In genomic region chr6:30163918-30164654, GRCh38 we compare ENCODE assay signal across 21 cellular contexts. TPM values are rescaled to one million over a fixed set of nuclear protein-coding genes. Genes with fewer than 3 reads are reported as not detected.
DNase-seq lines count a peak whose midpoint lies in the region; ATAC-seq and TF ChIP-seq lines count a peak whose summit lies in the region.
"Had no signal": no experiment of that assay in that cellular context is flagged by ENCODE, and none has a peak within 500 bp of the region (broad histone marks: within the 10 kb centered on the region; RNA-seq: fewer than 3 reads in every experiment).

No MANE protein-coding gene starts in this region.

- H3K4me1 ChIP-seq in HEK293 (ENCODE audit: control insufficient read depth, insufficient read depth, low read length) (no peaks in the 10 kb centered on the region), mucosa of descending colon (ENCODE audit: low read depth) (peaks cover 5% of the 10 kb centered on the region)
- H3K4me1 ChIP-seq: left lung, psoas muscle, thyroid gland had no signal

- no peak overlapping the region for H3K27ac ChIP-seq in HEK293 (ENCODE audit: extremely low read depth, low read depth, low read length)
- H3K27ac ChIP-seq: coronary artery, left lung, neutrophil, psoas muscle, skin epidermis, thyroid gland, VCaP had no signal

- H3K9me3 ChIP-seq in HEK293 (ENCODE audit: control insufficient read depth, insufficient read depth, low read depth, low read length) (no peaks in the 10 kb centered on the region), mucosa of descending colon (no peaks in the 10 kb centered on the region)
- H3K9me3 ChIP-seq: left lung, neutrophil, psoas muscle, thyroid gland had no signal

- POLR2A ChIA-PET in HEK293 (lab: Yijun Ruan, JAX): interaction anchor here (0.8 kb wide), 1 partner anchor 62 kb away, joined by 5 read pairs; no protein-coding TSS in a partner anchor

- peaks cover 3% of the 10 kb centered on the region for H3K27me3 Mint-ChIP-seq in activated T-helper 2 cell treated with anti-CD3 and anti-CD28 coated beads, Interferon-gamma antibody, Interleukin-2, Interleukin-4, amounts not matched to agents 10 μg/mL and 5 μg/mL and 100 μg/mL, durations not matched to agents 14 hours and 24 hours and 36 hours (ENCODE audit: low read depth)

- no peak overlapping the region for H3K27ac Mint-ChIP-seq in activated T-helper 2 cell treated with anti-CD3 and anti-CD28 coated beads, Interferon-gamma antibody, Interleukin-2, Interleukin-4, amounts not matched to agents 10 μg/mL and 5 μg/mL and 100 μg/mL, durations not matched to agents 14 hours and 24 hours and 36 hours
- H3K27ac Mint-ChIP-seq: brain; CD4-positive, alpha-beta memory T cell had no signal

- CTCF ChIA-PET in HEK293 (lab: Yijun Ruan, JAX): interaction anchor here (0.6 to 5.8 kb wide), 4 partner anchors 32 to 174 kb away, joined by 3 to 49 read pairs (median 3); no protein-coding TSS in a partner anchor

- no peak overlapping the region for H3K4me3 Mint-ChIP-seq in activated T-helper 2 cell treated with anti-CD3 and anti-CD28 coated beads, Interferon-gamma antibody, Interleukin-2, Interleukin-4, amounts not matched to agents 10 μg/mL and 5 μg/mL and 100 μg/mL, durations not matched to agents 14 hours and 24 hours and 36 hours (ENCODE audit: low read depth)

- ATAC-seq in mucosa of descending colon (peak; percentile 22), GM18858 (IDR thresholded peaks at IDR 0.05; ENCODE audit: unreplicated experiment) (no peak), HG03196 (IDR thresholded peaks at IDR 0.05; ENCODE audit: unreplicated experiment) (no peak)
- ATAC-seq: left lung, psoas muscle had no signal

- peaks cover 23% of the 10 kb centered on the region for H3K4me1 Mint-ChIP-seq in activated T-helper 2 cell treated with anti-CD3 and anti-CD28 coated beads, Interferon-gamma antibody, Interleukin-2, Interleukin-4, amounts not matched to agents 10 μg/mL and 5 μg/mL and 100 μg/mL, durations not matched to agents 14 hours and 24 hours and 36 hours (ENCODE audit: low read depth)
- H3K4me1 Mint-ChIP-seq: brain had no signal

- H3K36me3 Mint-ChIP-seq in activated T-helper 2 cell treated with anti-CD3 and anti-CD28 coated beads, Interferon-gamma antibody, Interleukin-2, Interleukin-4, amounts not matched to agents 10 μg/mL and 5 μg/mL and 100 μg/mL, durations not matched to agents 14 hours and 24 hours and 36 hours (ENCODE audit: low read depth): no peaks in the 10 kb centered on the region
- H3K36me3 Mint-ChIP-seq: brain; CD4-positive, alpha-beta memory T cell; IgD-negative memory B cell had no signal

- H3K36me3 ChIP-seq in HEK293 (ENCODE audit: control insufficient read depth in 2 of 2, insufficient read depth in 1 of 2, low read length in 2 of 2) (no peaks in the 10 kb centered on the region), mucosa of descending colon (ENCODE audit: low read depth) (no peaks in the 10 kb centered on the region)
- H3K36me3 ChIP-seq: left lung, neutrophil, thyroid gland had no signal

- intact Hi-C loops in activated T-helper 2 cell treated with anti-CD3 and anti-CD28 coated beads, Interferon-gamma antibody, Interleukin-2, Interleukin-4, amounts not matched to agents 10 μg/mL and 5 μg/mL and 100 μg/mL, durations not matched to agents 14 hours and 24 hours and 36 hours (cut with micrococcal nuclease): no loop called here
- intact Hi-C loops in mucosa of descending colon (cut with DNase I, micrococcal nuclease): no loop called here

- DNase-seq in activated T-helper 2 cell treated with anti-CD3 and anti-CD28 coated beads, Interferon-gamma antibody, Interleukin-2, Interleukin-4, amounts not matched to agents 10 μg/mL and 5 μg/mL and 100 μg/mL, durations not matched to agents 14 hours and 24 hours and 36 hours (ENCODE audit: low spot score): peak; percentile 6
- DNase-seq in mucosa of descending colon (peak in 2 of 3 donors; percentile 49 to 54), NCI-H526 treated with DMSO at 0.1 percent for 48 hours (lab: John Stamatoyannopoulos, UW) (no peak)
- DNase-seq: activated CD8-positive, alpha-beta memory T cell treated with anti-CD3 and anti-CD28 coated beads, Interleukin-2, amount 50 U/mL, for 4 hours; activated gamma-delta T cell; CD4-positive, alpha-beta memory T cell; NCI-H146; psoas muscle; stimulated activated CD4-positive, alpha-beta T cell treated with anti-CD3 and anti-CD28 coated beads, Interleukin-2, amount 100 ng/mL, for 48 hours; stimulated activated naive CD8-positive, alpha-beta T cell treated with anti-CD3 and anti-CD28 coated beads, Interleukin-15, Interleukin-2, amounts not matched to agents 100 U/mL and 50 U/mL, for 24 hours; thyroid gland had no signal

- no peaks in the 10 kb centered on the region for H3K9me3 Mint-ChIP-seq in activated T-helper 2 cell treated with anti-CD3 and anti-CD28 coated beads, Interferon-gamma antibody, Interleukin-2, Interleukin-4, amounts not matched to agents 10 μg/mL and 5 μg/mL and 100 μg/mL, durations not matched to agents 14 hours and 24 hours and 36 hours
- H3K9me3 Mint-ChIP-seq: CD4-positive, alpha-beta memory T cell; IgD-negative memory B cell had no signal

- TF ChIP-seq CTCF in HEK293 (tag by site-specific recombination; IDR thresholded peaks at IDR 0.05) (no peak), mucosa of descending colon (IDR thresholded peaks at IDR 0.05) (no peak)

- H3K4me3 ChIP-seq in HEK293 (ENCODE audit: low read depth, low read length) (no peak overlapping the region), mucosa of descending colon (peak overlapping the region; percentile 24)
- H3K4me3 ChIP-seq: coronary artery, left lung, psoas muscle, skin epidermis, thyroid gland had no signal

TF ChIP-seq in HEK293, 187 proteins besides CTCF, POLR2A, EP300 and RAD21 (continues in another document):
- TF ChIP-seq ZNF184 (tag by site-specific recombination; IDR thresholded peaks at IDR 0.05) (no peak), PRDM10 (tag by site-specific recombination; IDR thresholded peaks at IDR 0.05) (peak; percentile 44; the same call in 1 of the 2 replicates), ZNF704 (tag by site-specific recombination; IDR thresholded peaks at IDR 0.05) (no peak), TCF7L2 (IDR thresholded peaks at IDR 0.05; ENCODE audit: borderline replicate concordance, low read depth, low read length) (no peak), ZNF341 (tag by site-specific recombination; IDR thresholded peaks at IDR 0.05; ENCODE audit: low read depth) (0 out of 2 replicates have a peak, but pooled peaks have one; percentile 17), TRIM28 (IDR thresholded peaks at IDR 0.05; ENCODE audit: borderline replicate concordance, low read length) (no peak)

RNA-seq across cellular contexts. Expression of gene TRIM15, which starts 0.7 kb away (rescaled TPM):
- 0.41 and 0.46 TPM in 2 replicates for total RNA-seq in activated T-helper 2 cell treated with anti-CD3 and anti-CD28 coated beads, Interferon-gamma antibody, Interleukin-2, Interleukin-4, amounts not matched to agents 10 μg/mL and 5 μg/mL and 100 μg/mL, durations not matched to agents 14 hours and 24 hours and 36 hours
- total RNA-seq in mucosa of descending colon: 10 to 100 TPM; 37.2 to 73.2 (median 51.4) TPM
- total RNA-seq: CD4-positive, alpha-beta memory T cell; left lung; psoas muscle; thyroid gland had no signal

RNA-seq across cellular contexts. Expression of gene TRIM10, which starts 3.1 kb away (rescaled TPM):
- 0.09 TPM in 1 of 2 replicates, not detected in the other for total RNA-seq in activated T-helper 2 cell treated with anti-CD3 and anti-CD28 coated beads, Interferon-gamma antibody, Interleukin-2, Interleukin-4, amounts not matched to agents 10 μg/mL and 5 μg/mL and 100 μg/mL, durations not matched to agents 14 hours and 24 hours and 36 hours
- total RNA-seq in mucosa of descending colon: 1 to 10 TPM; 3.9 to 7.8 (median 5.3) TPM
- total RNA-seq: CD4-positive, alpha-beta memory T cell; left lung; thyroid gland had no signal

RNA-seq across cellular contexts. Expression of gene TRIM40, which starts 28.1 kb away (rescaled TPM):
- not detected in 2 replicates for total RNA-seq in activated T-helper 2 cell treated with anti-CD3 and anti-CD28 coated beads, Interferon-gamma antibody, Interleukin-2, Interleukin-4, amounts not matched to agents 10 μg/mL and 5 μg/mL and 100 μg/mL, durations not matched to agents 14 hours and 24 hours and 36 hours
- 10 to 100 TPM; 19.8 to 37.3 (median 33.4) TPM for total RNA-seq in mucosa of descending colon
- total RNA-seq: CD4-positive, alpha-beta memory T cell; left lung; psoas muscle; thyroid gland had no signal

RNA-seq across cellular contexts. Expression of gene TRIM26, which starts 49.1 kb away (rescaled TPM):
- 49.9 and 51.5 TPM in 2 replicates for total RNA-seq in activated T-helper 2 cell treated with anti-CD3 and anti-CD28 coated beads, Interferon-gamma antibody, Interleukin-2, Interleukin-4, amounts not matched to agents 10 μg/mL and 5 μg/mL and 100 μg/mL, durations not matched to agents 14 hours and 24 hours and 36 hours
- total RNA-seq in mucosa of descending colon: 10 to 100 TPM; 52.6 to 58.1 (median 53.0) TPM

RNA-seq across cellular contexts. Expression of gene TRIM31, which starts 51.2 kb away (rescaled TPM):
- not detected in 2 replicates for total RNA-seq in activated T-helper 2 cell treated with anti-CD3 and anti-CD28 coated beads, Interferon-gamma antibody, Interleukin-2, Interleukin-4, amounts not matched to agents 10 μg/mL and 5 μg/mL and 100 μg/mL, durations not matched to agents 14 hours and 24 hours and 36 hours
- total RNA-seq in mucosa of descending colon: 100 to 1,000 TPM; 121 to 202 (median 182) TPM
- total RNA-seq: psoas muscle, thyroid gland had no signal

Comparison
In these comparisons a context has a peak if more than half of its experiments do, and no peak if none do; other contexts are left out.
1. RNA of gene TRIM15, which starts 0.7 kb away (total RNA-seq): 37.2 to 73.2 TPM in mucosa of descending colon; 0.41 to 0.46 TPM in activated T-helper 2 cell treated with anti-CD3 and anti-CD28 coated beads, Interferon-gamma antibody, Interleukin-2, Interleukin-4, amounts not matched to agents 10 μg/mL and 5 μg/mL and 100 μg/mL, durations not matched to agents 14 hours and 24 hours and 36 hours; every median in the first group is over 10 times any median in the second.
2. RNA of gene TRIM40, which starts 28.1 kb away (total RNA-seq): 19.8 to 37.3 TPM in mucosa of descending colon; not detected in activated T-helper 2 cell treated with anti-CD3 and anti-CD28 coated beads, Interferon-gamma antibody, Interleukin-2, Interleukin-4, amounts not matched to agents 10 μg/mL and 5 μg/mL and 100 μg/mL, durations not matched to agents 14 hours and 24 hours and 36 hours; every median in the first group is over 10 times any median in the second.